Comparison of ENCODE assay signal across 21 cellular contexts in the genomic region with DNA sequence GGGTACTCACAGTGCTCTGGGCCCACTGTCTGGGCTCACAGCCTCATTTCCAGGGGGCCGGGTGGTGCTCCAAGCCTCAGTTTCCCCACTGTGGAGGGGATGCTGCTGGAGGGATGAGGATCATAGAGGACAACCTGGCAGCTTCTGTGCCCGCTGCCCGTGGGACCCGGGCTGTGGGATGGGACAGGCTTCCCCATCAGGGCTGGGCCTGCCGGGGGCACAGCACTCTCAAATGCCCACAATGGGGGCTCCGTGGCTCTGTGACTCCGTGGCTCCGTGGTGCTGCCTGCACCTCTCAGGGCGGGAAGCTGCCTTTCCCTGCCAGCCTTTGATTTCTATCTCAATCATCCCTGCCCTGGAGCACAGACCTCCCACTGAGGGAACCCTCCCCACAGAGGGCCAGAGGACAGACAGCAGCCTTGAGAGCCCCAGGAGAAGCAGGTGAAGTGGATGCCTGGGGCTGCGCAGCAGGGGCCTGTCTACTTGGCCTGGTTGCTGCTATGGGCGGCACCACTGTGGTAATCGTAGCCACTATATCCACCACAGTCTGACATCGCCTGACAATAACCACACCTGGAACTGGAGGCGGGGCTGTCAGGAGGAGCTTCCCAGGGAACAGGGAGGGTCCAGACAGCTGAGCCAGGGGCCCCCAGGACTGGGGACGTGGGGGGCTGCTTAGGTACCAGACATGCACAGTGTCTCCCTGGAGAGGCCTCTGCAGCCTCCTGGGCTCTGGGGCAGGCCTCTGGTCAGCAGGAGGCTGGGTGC.
A peak's percentile ranks its signal among the peaks of the same experiment; 100 is the strongest.
DNase-seq lines count a peak whose midpoint lies in the region; ATAC-seq and TF ChIP-seq lines count a peak whose summit lies in the region.
"Had no signal": no experiment of that assay in that cellular context is flagged by ENCODE, and none has a peak within 500 bp of the region (broad histone marks: within the 10 kb centered on the region; RNA-seq: fewer than 3 reads in every experiment).

No MANE protein-coding gene starts in this region.

- H3K27me3 Mint-ChIP-seq in activated naive CD4-positive, alpha-beta T cell treated with anti-CD3 and anti-CD28 coated beads, Interleukin-2, amount 10 ng/mL, durations not matched to agents 7 days and 5 days, result peaks cover 99% of the 10 kb centered on the region
- no peaks in the 10 kb centered on the region for H3K27me3 Mint-ChIP-seq in activated B cell treated with CpG ODN at 0.5 μM for 24 hours

- ATAC-seq in activated B cell treated with CpG ODN at 0.5 μM for 24 hours (ENCODE audit: low read depth), result no peak
- ATAC-seq: K562, T-cell had no signal

- H3K4me1 ChIP-seq in SJCRH30, result no peaks in the 10 kb centered on the region

- DNase-seq in activated naive CD4-positive, alpha-beta T cell treated with anti-CD3 and anti-CD28 coated beads, Interleukin-2, amount 10 ng/mL, durations not matched to agents 7 days and 5 days, result peak; percentile 36
- no peak for DNase-seq in activated naive CD4-positive, alpha-beta T cell treated with Interleukin-2 at 50 U/mL for 16 hours
- DNase-seq in NCI-H1417 treated with DMSO at 0.1 percent for 48 hours (lab: John Stamatoyannopoulos, UW) (peak; percentile 62), activated B cell treated with CpG ODN at 0.5 μM for 24 hours (no peak), HuH-7.5 (ENCODE audit: low spot score) (no peak), NCI-H2171 (lab: John Stamatoyannopoulos, UW) (no peak), SJCRH30 (no peak)
- DNase-seq: AML-193; CD8-positive, alpha-beta memory T cell; DND-41; GOT3; MM.1S; NCI-H1048; NCI-H1436 treated with DMSO at 0.1 percent for 48 hours; NCI-H2081; NCI-H748 treated with DMSO at 0.1 percent for 48 hours; T-cell had no signal

- peaks cover 9% of the 10 kb centered on the region; the same call in 1 of the 2 replicates for H3K27me3 ChIP-seq in SJCRH30

- no peak overlapping the region for H3K4me3 ChIP-seq in SJCRH30
- H3K4me3 ChIP-seq: K562 had no signal

- peaks cover 20% of the 10 kb centered on the region for H3K4me1 Mint-ChIP-seq in activated naive CD4-positive, alpha-beta T cell treated with anti-CD3 and anti-CD28 coated beads, Interleukin-2, amount 10 ng/mL, durations not matched to agents 7 days and 5 days
- peaks cover 19% of the 10 kb centered on the region for H3K4me1 Mint-ChIP-seq in activated B cell treated with CpG ODN at 0.5 μM for 24 hours

- H3K27ac Mint-ChIP-seq in activated naive CD4-positive, alpha-beta T cell treated with anti-CD3 and anti-CD28 coated beads, Interleukin-2, amount 10 ng/mL, durations not matched to agents 7 days and 5 days, result no peak overlapping the region
- peak overlapping the region; percentile 56 for H3K27ac Mint-ChIP-seq in activated B cell treated with CpG ODN at 0.5 μM for 24 hours
- H3K27ac Mint-ChIP-seq: T-cell; T-helper 2 cell treated with Interferon-gamma antibody and Interleukin-4, amounts not matched to agents 5 μg/mL and 100 μg/mL, for 36 hours had no signal

- no peaks in the 10 kb centered on the region for H3K9me3 ChIP-seq in SJCRH30 (replicated peaks)

- intact Hi-C loops in activated B cell treated with CpG ODN at 0.5 μM for 24 hours (cut with micrococcal nuclease), result no loop called here

- CTCF ChIA-PET in activated naive CD4-positive, alpha-beta T cell treated with anti-CD3 and anti-CD28 coated beads, Interleukin-2, amount 10 ng/mL, durations not matched to agents 7 days and 5 days (lab: Charles Lee), result no interaction called here
- CTCF ChIA-PET in activated B cell treated with CpG ODN at 0.5 μM for 24 hours (lab: Charles Lee), result no interaction called here

- H3K27ac ChIP-seq in SJCRH30, result no peak overlapping the region
- H3K27ac ChIP-seq: C4-2B, RWPE1 had no signal

- H3K36me3 ChIP-seq in SJCRH30, result no peaks in the 10 kb centered on the region

- no peak overlapping the region for H3K4me3 Mint-ChIP-seq in activated naive CD4-positive, alpha-beta T cell treated with anti-CD3 and anti-CD28 coated beads, Interleukin-2, amount 10 ng/mL, durations not matched to agents 7 days and 5 days
- no peak overlapping the region for H3K4me3 Mint-ChIP-seq in activated B cell treated with CpG ODN at 0.5 μM for 24 hours
- H3K4me3 Mint-ChIP-seq: CD8-positive, alpha-beta memory T cell; T-cell; T-helper 2 cell treated with Interferon-gamma antibody and Interleukin-4, amounts not matched to agents 5 μg/mL and 100 μg/mL, for 36 hours had no signal

- no peak for TF ChIP-seq CTCF in activated B cell treated with CpG ODN at 0.5 μM for 24 hours (IDR thresholded peaks at IDR 0.05)

- H3K36me3 Mint-ChIP-seq in activated naive CD4-positive, alpha-beta T cell treated with anti-CD3 and anti-CD28 coated beads, Interleukin-2, amount 10 ng/mL, durations not matched to agents 7 days and 5 days, result no peaks in the 10 kb centered on the region
- peaks cover 3% of the 10 kb centered on the region for H3K36me3 Mint-ChIP-seq in activated B cell treated with CpG ODN at 0.5 μM for 24 hours (ENCODE audit: low read depth)
- H3K36me3 Mint-ChIP-seq: CD8-positive, alpha-beta memory T cell; T-cell had no signal

- no peaks in the 10 kb centered on the region for H3K9me3 Mint-ChIP-seq in activated naive CD4-positive, alpha-beta T cell treated with anti-CD3 and anti-CD28 coated beads, Interleukin-2, amount 10 ng/mL, durations not matched to agents 7 days and 5 days
- H3K9me3 Mint-ChIP-seq in activated B cell treated with CpG ODN at 0.5 μM for 24 hours, result no peaks in the 10 kb centered on the region
- H3K9me3 Mint-ChIP-seq: CD8-positive, alpha-beta memory T cell; T-helper 2 cell treated with Interferon-gamma antibody and Interleukin-4, amounts not matched to agents 5 μg/mL and 100 μg/mL, for 36 hours had no signal

- POLR2A ChIA-PET in activated B cell treated with CpG ODN at 0.5 μM for 24 hours (lab: Charles Lee), result interaction anchor here (1.4 to 7.2 kb wide), 2 partner anchors 40 to 41 kb away, joined by 4 to 63 read pairs; no protein-coding TSS in a partner anchor

Comparison
In these comparisons a context has a peak if more than half of its experiments do, and no peak if none do; other contexts are left out.
1. DNase-seq: peak in activated naive CD4-positive, alpha-beta T cell treated with anti-CD3 and anti-CD28 coated beads, Interleukin-2, amount 10 ng/mL, durations not matched to agents 7 days and 5 days (single experiment) and NCI-H1417 treated with DMSO at 0.1 percent for 48 hours (single experiment); none in activated naive CD4-positive, alpha-beta T cell treated with Interleukin-2 at 50 U/mL for 16 hours (single experiment), activated B cell treated with CpG ODN at 0.5 μM for 24 hours (single experiment), HuH-7.5 (single experiment), NCI-H2171 (single experiment) and SJCRH30 (0 of 2).